Comparison of ENCODE assay signal across 29 cellular contexts in the genomic region with DNA sequence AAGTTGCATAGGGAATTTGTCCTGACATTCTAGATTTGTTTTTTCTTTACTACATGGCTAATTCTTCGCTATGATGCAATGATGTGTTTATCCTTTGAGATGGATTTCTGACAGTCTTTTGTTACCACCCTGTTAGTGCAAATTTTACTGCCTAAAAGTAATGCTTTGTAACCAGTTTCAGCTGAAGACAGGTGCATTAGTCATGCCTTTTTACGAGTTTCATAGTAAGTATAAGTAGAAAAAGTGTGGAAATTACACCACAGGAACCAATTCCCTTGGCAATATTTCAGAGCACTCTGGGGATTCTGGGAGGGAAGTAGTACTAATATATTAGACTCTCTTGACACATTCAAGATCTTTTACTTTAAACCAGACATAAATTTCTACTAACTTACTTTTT.
"Had no signal": no experiment of that assay in that cellular context is flagged by ENCODE, and none has a peak within 500 bp of the region (broad histone marks: within the 10 kb centered on the region; RNA-seq: fewer than 3 reads in every experiment).

No MANE protein-coding gene starts in this region.

- ATAC-seq: activated CD4-positive, alpha-beta T cell treated with anti-CD3 and anti-CD28 coated beads for 36 hours; gastroesophageal sphincter; left colon; naive thymus-derived CD8-positive, alpha-beta T cell; pancreas; stimulated activated memory B cell treated with anti-CD40 and anti-IgM and Interleukin-4, amounts not matched to agents 10 μg/mL and 1 μg/mL and 100 μg/mL, for 72 hours; stimulated activated naive CD8-positive, alpha-beta T cell treated with anti-CD3 and anti-CD28 coated beads, Interleukin-15, amount 100 ng/mL, for 72 hours had no signal

- H3K36me3 ChIP-seq: gastroesophageal sphincter, pancreas, prostate gland, upper lobe of left lung, vagina had no signal

- H3K9me3 ChIP-seq: ascending aorta, gastroesophageal sphincter, pancreas, prostate gland, upper lobe of left lung, vagina had no signal

- H3K4me1 ChIP-seq: ascending aorta, gastroesophageal sphincter, pancreas, prostate gland, upper lobe of left lung, vagina had no signal

- DNase-seq: activated CD4-positive, alpha-beta T cell treated with anti-CD3 and anti-CD28 coated beads for 36 hours; activated CD4-positive, CD25-positive, alpha-beta regulatory T cell; activated CD8-positive, alpha-beta memory T cell treated with anti-CD3 and anti-CD28 coated beads for 24 hours; activated gamma-delta T cell; activated naive CD4-positive, alpha-beta T cell treated with anti-CD3 and anti-CD28 coated beads, Interleukin-2, amount 10 ng/mL, durations not matched to agents 7 days and 5 days; activated naive CD8-positive, alpha-beta T cell treated with anti-CD3 and anti-CD28 coated beads, Interleukin-2, amount 10 ng/mL, durations not matched to agents 7 days and 5 days; dorsolateral prefrontal cortex; effector memory CD4-positive, alpha-beta T cell; erythroblast; hippocampal formation; kidney; left colon; midbrain; naive thymus-derived CD8-positive, alpha-beta T cell; nucleus accumbens; pancreas; stimulated activated CD4-positive, alpha-beta T cell treated with anti-CD3 and anti-CD28 coated beads, Interleukin-1b, Interleukin-23, amount 100 ng/mL, for 48 hours; stimulated activated CD4-positive, alpha-beta T cell treated with anti-CD3 and anti-CD28 coated beads, Interleukin-4, amount 100 ng/mL, for 4 hours; stimulated activated CD8-positive, alpha-beta memory T cell treated with anti-CD3 and anti-CD28 coated beads, Interleukin-4, amount 100 ng/mL, for 48 hours; stimulated activated naive CD8-positive, alpha-beta T cell treated with anti-CD3 and anti-CD28 coated beads, Interleukin-15, amount 100 ng/mL, for 72 hours; substantia nigra; upper lobe of left lung had no signal

- H3K4me2 ChIP-seq: smooth muscle cell had no signal

- H3K4me3 ChIP-seq: ascending aorta, coronary artery, dorsolateral prefrontal cortex, gastroesophageal sphincter, pancreas, prostate gland, smooth muscle cell, upper lobe of left lung, vagina had no signal

- H3K27ac ChIP-seq: ascending aorta, coronary artery, dorsolateral prefrontal cortex, gastroesophageal sphincter, pancreas, prostate gland, upper lobe of left lung, vagina had no signal

- H3K27me3 ChIP-seq: ascending aorta, dorsolateral prefrontal cortex, gastroesophageal sphincter, pancreas, upper lobe of left lung, vagina had no signal
